ENCODE assay signal across 32 cellular contexts in genomic region chr1:205804605-205805004, GRCh38. TPM values are rescaled to one million over a fixed set of nuclear protein-coding genes. Genes with fewer than 3 reads are reported as not detected.
A peak's percentile ranks its signal among the peaks of the same experiment; 100 is the strongest.
DNase-seq lines count a peak whose midpoint lies in the region; ATAC-seq and TF ChIP-seq lines count a peak whose summit lies in the region.
"Had no signal": no experiment of that assay in that cellular context is flagged by ENCODE, and none has a peak within 500 bp of the region (broad histone marks: within the 10 kb centered on the region; RNA-seq: fewer than 3 reads in every experiment).

No MANE protein-coding gene starts in this region.

- no peak overlapping the region for H2BK20ac ChIP-seq in H9 (ENCODE audit: low read depth, low read length, poor library complexity, severe bottlenecking)

- no peak overlapping the region for H4K91ac ChIP-seq in H9 (ENCODE audit: insufficient read length, low read depth, low read length)

- no peak overlapping the region for H3K4me3 ChIP-seq in BLaER1
- H3K4me3 ChIP-seq: prostate gland, stomach, tibial artery had no signal

- H2BK12ac ChIP-seq in H9 (ENCODE audit: insufficient read length, low read depth, low read length), result no peak overlapping the region

- POLR2A ChIA-PET in activated CD4-positive, alpha-beta T cell treated with anti-CD3 and anti-CD28 coated beads, Interleukin-2, amount 10 ng/mL, durations not matched to agents 7 days and 5 days (lab: Charles Lee), result no interaction called here
- POLR2A ChIA-PET in activated naive CD8-positive, alpha-beta T cell treated with anti-CD3 and anti-CD28 coated beads, Interleukin-2, amount 10 ng/mL, durations not matched to agents 7 days and 5 days (lab: Charles Lee), result no interaction called here

- H3K27ac ChIP-seq in BLaER1 (peak overlapping the region; percentile 2; the same call in 1 of the 2 replicates), H9 (ENCODE audit: insufficient read length, low read depth, low read length) (no peak overlapping the region)
- H3K27ac ChIP-seq: foreskin keratinocyte, neutrophil, prostate gland, tibial artery had no signal

- no peak overlapping the region for H3K4me3 Mint-ChIP-seq in activated CD4-positive, alpha-beta T cell treated with anti-CD3 and anti-CD28 coated beads, Interleukin-2, amount 10 ng/mL, durations not matched to agents 7 days and 5 days
- H3K4me3 Mint-ChIP-seq in H9, result no peak overlapping the region
- H3K4me3 Mint-ChIP-seq in activated naive CD8-positive, alpha-beta T cell treated with anti-CD3 and anti-CD28 coated beads, Interleukin-2, amount 10 ng/mL, durations not matched to agents 7 days and 5 days, result no peak overlapping the region
- H3K4me3 Mint-ChIP-seq in osteocyte (ENCODE audit: unreplicated experiment), result no peak overlapping the region
- H3K4me3 Mint-ChIP-seq: dendritic cell treated with granulocyte-macrophage colony-stimulating factor and Interleukin-4, amounts not matched to agents 40 ng/mL and 50 ng/mL, for 4 days; endodermal cell; memory B cell; WTC11 had no signal

- H4K20me1 ChIP-seq in BLaER1 (peaks cover 85% of the 10 kb centered on the region), H9 (ENCODE audit: control insufficient read depth, insufficient read depth, insufficient read length) (no peaks in the 10 kb centered on the region)

- H3K4me2 ChIP-seq in BLaER1 (no peak overlapping the region; the same call in 1 of the 2 replicates), H9 (ENCODE audit: insufficient read depth, insufficient read length, low read length) (no peak overlapping the region)

- no peak overlapping the region for H3K4ac ChIP-seq in H9 (ENCODE audit: low read depth, low read length)

- no peak overlapping the region for H3K14ac ChIP-seq in H9 (ENCODE audit: insufficient read depth, low read length)

- H3K4me1 ChIP-seq in BLaER1 (peaks cover 52% of the 10 kb centered on the region), H9 (ENCODE audit: insufficient read depth, low read length) (no peaks in the 10 kb centered on the region)
- H3K4me1 ChIP-seq: prostate gland had no signal

- no peak overlapping the region for H3K56ac ChIP-seq in H9 (ENCODE audit: insufficient read length, low read depth, low read length)

- H2BK120ac ChIP-seq in H9 (ENCODE audit: low read depth, low read length, poor library complexity, severe bottlenecking), result no peak overlapping the region

- H4K8ac ChIP-seq in H9 (replicated peaks; ENCODE audit: insufficient read length, low read depth, low read length), result no peak overlapping the region

- H3K23me2 ChIP-seq in H9 (ENCODE audit: insufficient read length, low read depth, low read length, poor library complexity, severe bottlenecking), result no peaks in the 10 kb centered on the region

- no peaks in the 10 kb centered on the region for H3K9me3 ChIP-seq in BLaER1
- no peaks in the 10 kb centered on the region for H3K9me3 ChIP-seq in H9 (ENCODE audit: control insufficient read depth, low read depth, low read length)
- H3K9me3 ChIP-seq: neutrophil, prostate gland, stomach, tibial artery had no signal

- no peaks in the 10 kb centered on the region for H3K27me3 ChIP-seq in BLaER1
- H3K27me3 ChIP-seq in H9 (ENCODE audit: insufficient read depth, low read length), result no peaks in the 10 kb centered on the region
- H3K27me3 ChIP-seq: foreskin keratinocyte, stomach, tibial artery had no signal

- no peak overlapping the region for H4K5ac ChIP-seq in H9 (ENCODE audit: insufficient read length, low read depth, low read length)

- DNase-seq in activated CD4-positive, alpha-beta T cell treated with anti-CD3 and anti-CD28 coated beads, Interleukin-2, amount 10 ng/mL, durations not matched to agents 7 days and 5 days, result no peak
- DNase-seq in activated CD4-positive, alpha-beta T cell treated with anti-CD3 and anti-CD28 coated beads for 4 hours, result no peak
- DNase-seq in H9 (no peak), osteocyte (ENCODE audit: extremely low spot score, unreplicated experiment) (no peak), iPS-NIHi7 (ENCODE audit: extremely low spot score) (no peak)
- no peak for DNase-seq in activated naive CD8-positive, alpha-beta T cell treated with anti-CD3 and anti-CD28 coated beads, Interleukin-2, amount 10 ng/mL, durations not matched to agents 7 days and 5 days
- DNase-seq: activated T-cell treated with anti-CD3 and anti-CD28 coated beads, Interleukin-2, amount 50 U/mL, for 1 hour; DMS79 treated with DMSO at 0.1 percent for 48 hours; endodermal cell; foreskin keratinocyte; left colon; NCI-H1105; NCI-H1930; NCI-H526; NK-92 treated with Interleukin-12 subunit alpha and Interleukin-12 subunit beta, amount 100 ng/mL, for 24 hours; PC-3; stomach; T1000; tibial artery had no signal

- H3K79me2 ChIP-seq in H9 (ENCODE audit: insufficient read depth, low read length), result no peaks in the 10 kb centered on the region

- peaks cover 3% of the 10 kb centered on the region for H3K79me1 ChIP-seq in H9 (ENCODE audit: insufficient read depth, low read depth, low read length, poor library complexity, severe bottlenecking)

- no peak overlapping the region for H2AK5ac ChIP-seq in H9 (ENCODE audit: insufficient read length, low read length)

- no peak overlapping the region for H2BK5ac ChIP-seq in H9 (ENCODE audit: insufficient read length, low read length)

- no peak overlapping the region for H3K18ac ChIP-seq in H9 (ENCODE audit: insufficient read length, low read depth, low read length)

- H3K27me3 Mint-ChIP-seq in activated CD4-positive, alpha-beta T cell treated with anti-CD3 and anti-CD28 coated beads, Interleukin-2, amount 10 ng/mL, durations not matched to agents 7 days and 5 days, result no peaks in the 10 kb centered on the region
- H3K27me3 Mint-ChIP-seq in H9 (ENCODE audit: low read depth) (no peaks in the 10 kb centered on the region), osteocyte (ENCODE audit: unreplicated experiment) (no peaks in the 10 kb centered on the region)
- no peaks in the 10 kb centered on the region for H3K27me3 Mint-ChIP-seq in activated naive CD8-positive, alpha-beta T cell treated with anti-CD3 and anti-CD28 coated beads, Interleukin-2, amount 10 ng/mL, durations not matched to agents 7 days and 5 days
- H3K27me3 Mint-ChIP-seq: activated naive CD4-positive, alpha-beta T cell treated with anti-CD3 and anti-CD28 coated beads, Interleukin-2, amount 50 U/mL, for 24 hours; dendritic cell treated with granulocyte-macrophage colony-stimulating factor and Interleukin-4, amounts not matched to agents 40 ng/mL and 50 ng/mL, for 4 days; memory B cell had no signal

- H3K9ac ChIP-seq in BLaER1, result no peak overlapping the region
- no peak overlapping the region for H3K9ac ChIP-seq in H9 (ENCODE audit: extremely low read depth, insufficient read length, low read length)

- CTCF ChIA-PET in activated CD4-positive, alpha-beta T cell treated with anti-CD3 and anti-CD28 coated beads, Interleukin-2, amount 10 ng/mL, durations not matched to agents 7 days and 5 days (lab: Charles Lee), result interaction anchor here (0.6 to 3.0 kb wide), 10 partner anchors 9 to 280 kb away, joined by 3 to 10 read pairs (median 3); no protein-coding TSS in a partner anchor

- H3K4me1 Mint-ChIP-seq in activated CD4-positive, alpha-beta T cell treated with anti-CD3 and anti-CD28 coated beads, Interleukin-2, amount 10 ng/mL, durations not matched to agents 7 days and 5 days, result peaks cover 35% of the 10 kb centered on the region
- H3K4me1 Mint-ChIP-seq in H9 (peaks cover 15 to 21% of the 10 kb centered on the region in 2 experiments), osteocyte (ENCODE audit: unreplicated experiment) (peaks cover 21% of the 10 kb centered on the region)
- H3K4me1 Mint-ChIP-seq in activated naive CD8-positive, alpha-beta T cell treated with anti-CD3 and anti-CD28 coated beads, Interleukin-2, amount 10 ng/mL, durations not matched to agents 7 days and 5 days, result peaks cover 35% of the 10 kb centered on the region

- WGBS in H9 (ENCODE audit: extremely low coverage, insufficient read length, low lambda C conversion rate), result no CpG with 5 or more reads among the region's 2 CpGs

- H3T11ph ChIP-seq in H9 (ENCODE audit: low read length), result no peak overlapping the region

- H3K27ac Mint-ChIP-seq in activated CD4-positive, alpha-beta T cell treated with anti-CD3 and anti-CD28 coated beads, Interleukin-2, amount 10 ng/mL, durations not matched to agents 7 days and 5 days, result peak overlapping the region; percentile 67
- H3K27ac Mint-ChIP-seq in H9, result peak overlapping the region in 2 of 3 experiments; percentile 20 to 84; a peak in 3 of 7 replicates
- peak overlapping the region; percentile 58 for H3K27ac Mint-ChIP-seq in activated naive CD8-positive, alpha-beta T cell treated with anti-CD3 and anti-CD28 coated beads, Interleukin-2, amount 10 ng/mL, durations not matched to agents 7 days and 5 days
- H3K27ac Mint-ChIP-seq in osteocyte (ENCODE audit: unreplicated experiment), result no peak overlapping the region
- H3K27ac Mint-ChIP-seq: dendritic cell treated with granulocyte-macrophage colony-stimulating factor and Interleukin-4, amounts not matched to agents 40 ng/mL and 50 ng/mL, for 4 days; endodermal cell; memory B cell; WTC11 had no signal

- peaks cover 4% of the 10 kb centered on the region for H3K36me3 Mint-ChIP-seq in activated CD4-positive, alpha-beta T cell treated with anti-CD3 and anti-CD28 coated beads, Interleukin-2, amount 10 ng/mL, durations not matched to agents 7 days and 5 days (ENCODE audit: low read depth)
- H3K36me3 Mint-ChIP-seq in H9 (ENCODE audit: insufficient read depth in 1 of 3, low read depth in 3 of 3) (peaks cover 20 to 29% (median 24%) of the 10 kb centered on the region in 3 experiments), osteocyte (ENCODE audit: unreplicated experiment) (peaks cover 20% of the 10 kb centered on the region)
- peaks cover 9% of the 10 kb centered on the region for H3K36me3 Mint-ChIP-seq in activated naive CD8-positive, alpha-beta T cell treated with anti-CD3 and anti-CD28 coated beads, Interleukin-2, amount 10 ng/mL, durations not matched to agents 7 days and 5 days

- ATAC-seq in activated naive CD8-positive, alpha-beta T cell treated with anti-CD3 and anti-CD28 coated beads, Interleukin-2, amount 10 ng/mL, durations not matched to agents 7 days and 5 days (ENCODE audit: low read depth), result no peak
- no peak for ATAC-seq in GM19452 (IDR thresholded peaks at IDR 0.05; ENCODE audit: unreplicated experiment)
- ATAC-seq: foreskin keratinocyte, left colon, PC-3, SK-N-SH treated with all-trans-retinoic acid at 6 μM for 48 hours, WTC11 had no signal

- H2AFZ ChIP-seq in H9 (ENCODE audit: low read length), result no peak overlapping the region

- peaks cover 95% of the 10 kb centered on the region for H3K36me3 ChIP-seq in BLaER1
- H3K36me3 ChIP-seq: neutrophil, prostate gland had no signal

- H3K9me3 Mint-ChIP-seq in activated CD4-positive, alpha-beta T cell treated with anti-CD3 and anti-CD28 coated beads, Interleukin-2, amount 10 ng/mL, durations not matched to agents 7 days and 5 days, result no peaks in the 10 kb centered on the region
- no peaks in the 10 kb centered on the region for H3K9me3 Mint-ChIP-seq in H9
- no peaks in the 10 kb centered on the region for H3K9me3 Mint-ChIP-seq in activated naive CD8-positive, alpha-beta T cell treated with anti-CD3 and anti-CD28 coated beads, Interleukin-2, amount 10 ng/mL, durations not matched to agents 7 days and 5 days
- no peaks in the 10 kb centered on the region for H3K9me3 Mint-ChIP-seq in osteocyte (ENCODE audit: unreplicated experiment)
- H3K9me3 Mint-ChIP-seq: activated naive CD4-positive, alpha-beta T cell treated with anti-CD3 and anti-CD28 coated beads, Interleukin-2, amount 50 U/mL, for 24 hours; dendritic cell treated with granulocyte-macrophage colony-stimulating factor and Interleukin-4, amounts not matched to agents 40 ng/mL and 50 ng/mL, for 4 days; memory B cell; WTC11 had no signal

- no peak overlapping the region for H3K23ac ChIP-seq in H9 (ENCODE audit: insufficient read length, low read depth, low read length)

- H2BK15ac ChIP-seq in H9 (ENCODE audit: low read depth, low read length), result no peak overlapping the region

- TF ChIP-seq CTCF in H9 (conservative IDR thresholded peaks at IDR 0.05) (no peak), osteocyte (IDR thresholded peaks at IDR 0.05) (no peak)

RNA-seq across cellular contexts. Expression of gene SLC41A1, which starts 8.4 kb away (rescaled TPM):
- 10 to 100 TPM; 10.8 to 12.2 TPM for total RNA-seq in activated CD4-positive, alpha-beta T cell treated with anti-CD3 and anti-CD28 coated beads, Interleukin-2, amount 10 ng/mL, durations not matched to agents 7 days and 5 days
- total RNA-seq in H9 (2021) (18.2 and 19.7 TPM in 2 replicates), osteocyte (25.6 and 29.5 TPM in 2 replicates)
- total RNA-seq in activated naive CD8-positive, alpha-beta T cell treated with anti-CD3 and anti-CD28 coated beads, Interleukin-2, amount 10 ng/mL, durations not matched to agents 7 days and 5 days, result 10 to 100 TPM; 16.8 to 19.6 TPM

RNA-seq across cellular contexts. Expression of gene RAB29, which starts 29.3 kb away (rescaled TPM):
- 10 to 100 TPM; 51.7 to 54.6 TPM for total RNA-seq in activated CD4-positive, alpha-beta T cell treated with anti-CD3 and anti-CD28 coated beads, Interleukin-2, amount 10 ng/mL, durations not matched to agents 7 days and 5 days
- total RNA-seq in H9 (2021), result 4.2 and 4.4 TPM in 2 replicates
- 10 to 100 TPM; 48.5 to 50.6 TPM for total RNA-seq in activated naive CD8-positive, alpha-beta T cell treated with anti-CD3 and anti-CD28 coated beads, Interleukin-2, amount 10 ng/mL, durations not matched to agents 7 days and 5 days
- 32.0 and 34.2 TPM in 2 replicates for total RNA-seq in osteocyte

RNA-seq across cellular contexts. Expression of gene PM20D1, which starts 45.3 kb away (rescaled TPM):
- total RNA-seq in activated CD4-positive, alpha-beta T cell treated with anti-CD3 and anti-CD28 coated beads, Interleukin-2, amount 10 ng/mL, durations not matched to agents 7 days and 5 days, result 1 to 10 TPM in 1 of 2 experiments, under 1 TPM in 1; 0.94 to 1.0 TPM
- total RNA-seq in H9 (2021) (not detected in 2 replicates), osteocyte (not detected in 2 replicates)
- total RNA-seq in activated naive CD8-positive, alpha-beta T cell treated with anti-CD3 and anti-CD28 coated beads, Interleukin-2, amount 10 ng/mL, durations not matched to agents 7 days and 5 days, result 1 to 10 TPM in 1 of 2 experiments, under 1 TPM in 1; 0.50 to 1.3 TPM
- total RNA-seq: astrocyte, endodermal cell, esophagus mucosa, foreskin keratinocyte, HT1080, M059J, PC-3, prostate gland had no signal

RNA-seq across cellular contexts. Expression of gene NUCKS1, which starts 54.6 kb away (rescaled TPM):
- 100 to 1,000 TPM; 218 TPM for total RNA-seq in activated CD4-positive, alpha-beta T cell treated with anti-CD3 and anti-CD28 coated beads, Interleukin-2, amount 10 ng/mL, durations not matched to agents 7 days and 5 days
- total RNA-seq in H9 (2021), result 414 and 427 TPM in 2 replicates
- total RNA-seq in activated naive CD8-positive, alpha-beta T cell treated with anti-CD3 and anti-CD28 coated beads, Interleukin-2, amount 10 ng/mL, durations not matched to agents 7 days and 5 days, result 100 to 1,000 TPM; 200 to 211 TPM
- total RNA-seq in osteocyte, result 189 and 215 TPM in 2 replicates
